ENCODE assay signal across 1 cellular context in the genomic region with DNA sequence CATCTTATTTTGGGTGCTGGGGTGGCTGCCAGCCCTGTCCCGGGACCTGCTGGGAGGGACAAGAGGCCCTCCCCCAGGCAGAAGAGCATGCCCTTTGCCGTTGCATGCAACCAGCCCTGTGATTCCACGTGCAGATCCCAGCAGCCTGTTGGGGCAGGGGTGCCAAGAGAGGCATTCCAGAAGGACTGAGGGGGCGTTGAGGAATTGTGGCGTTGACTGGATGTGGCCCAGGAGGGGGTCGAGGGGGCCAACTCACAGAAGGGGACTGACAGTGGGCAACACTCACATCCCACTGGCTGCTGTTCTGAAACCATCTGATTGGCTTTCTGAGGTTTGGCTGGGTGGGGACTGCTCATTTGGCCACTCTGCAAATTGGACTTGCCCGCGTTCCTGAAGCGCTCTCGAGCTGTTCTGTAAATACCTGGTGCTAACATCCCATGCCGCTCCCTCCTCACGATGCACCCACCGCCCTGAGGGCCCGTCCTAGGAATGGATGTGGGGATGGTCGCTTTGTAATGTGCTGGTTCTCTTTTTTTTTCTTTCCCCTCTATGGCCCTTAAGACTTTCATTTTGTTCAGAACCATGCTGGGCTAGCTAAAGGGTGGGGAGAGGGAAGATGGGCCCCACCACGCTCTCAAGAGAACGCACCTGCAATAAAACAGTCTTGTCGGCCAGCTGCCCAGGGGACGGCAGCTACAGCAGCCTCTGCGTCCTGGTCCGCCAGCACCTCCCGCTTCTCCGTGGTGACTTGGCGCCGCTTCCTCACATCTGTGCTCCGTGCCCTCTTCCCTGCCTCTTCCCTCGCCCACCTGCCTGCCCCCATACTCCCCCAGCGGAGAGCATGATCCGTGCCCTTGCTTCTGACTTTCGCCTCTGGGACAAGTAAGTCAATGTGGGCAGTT.
TF ChIP-seq lines count a peak whose summit lies in the region.

No MANE protein-coding gene starts in this region.

TF ChIP-seq in WTC11, 78 proteins besides CTCF, POLR2A, EP300 and RAD21:
- TF ChIP-seq IRF1 (CRISPR knock-in tag; IDR thresholded peaks at IDR 0.05), result no peak
- TF ChIP-seq SP1 (CRISPR knock-in tag; conservative IDR thresholded peaks at IDR 0.05), result no peak
- no peak for TF ChIP-seq ETV6 (CRISPR knock-in tag; IDR thresholded peaks at IDR 0.05)
- TF ChIP-seq NR2C2 (CRISPR knock-in tag; IDR thresholded peaks at IDR 0.05), result no peak
- no peak for TF ChIP-seq ZSCAN18 (CRISPR knock-in tag; IDR thresholded peaks at IDR 0.05)
- TF ChIP-seq OVOL2 (CRISPR knock-in tag; IDR thresholded peaks at IDR 0.05; ENCODE audit: borderline replicate concordance), result no peak
- TF ChIP-seq E2F5 (CRISPR knock-in tag; IDR thresholded peaks at IDR 0.05), result no peak
- TF ChIP-seq ZNF512 (CRISPR knock-in tag; IDR thresholded peaks at IDR 0.05; ENCODE audit: borderline replicate concordance), result no peak
- TF ChIP-seq, protein P1, sequence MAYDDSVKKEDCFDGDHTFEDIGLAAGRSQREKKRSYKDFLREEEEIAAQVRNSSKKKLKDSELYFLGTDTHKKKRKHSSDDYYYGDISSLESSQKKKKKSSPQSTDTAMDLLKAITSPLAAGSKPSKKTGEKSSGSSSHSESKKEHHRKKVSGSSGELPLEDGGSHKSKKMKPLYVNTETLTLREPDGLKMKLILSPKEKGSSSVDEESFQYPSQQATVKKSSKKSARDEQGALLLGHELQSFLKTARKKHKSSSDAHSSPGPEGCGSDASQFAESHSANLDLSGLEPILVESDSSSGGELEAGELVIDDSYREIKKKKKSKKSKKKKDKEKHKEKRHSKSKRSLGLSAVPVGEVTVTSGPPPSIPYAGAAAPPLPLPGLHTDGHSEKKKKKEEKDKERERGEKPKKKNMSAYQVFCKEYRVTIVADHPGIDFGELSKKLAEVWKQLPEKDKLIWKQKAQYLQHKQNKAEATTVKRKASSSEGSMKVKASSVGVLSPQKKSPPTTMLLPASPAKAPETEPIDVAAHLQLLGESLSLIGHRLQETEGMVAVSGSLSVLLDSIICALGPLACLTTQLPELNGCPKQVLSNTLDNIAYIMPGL (CRISPR knock-in tag; IDR thresholded peaks at IDR 0.05), result no peak
- no peak for TF ChIP-seq JAZF1 (CRISPR knock-in tag; IDR thresholded peaks at IDR 0.05)
- no peak for TF ChIP-seq GTF2I (CRISPR knock-in tag; conservative IDR thresholded peaks at IDR 0.05)
- TF ChIP-seq PRRX2 (CRISPR knock-in tag; IDR thresholded peaks at IDR 0.05), result no peak
- TF ChIP-seq ATF1 (CRISPR knock-in tag; IDR thresholded peaks at IDR 0.05), result no peak
- no peak for TF ChIP-seq CDX4 (CRISPR knock-in tag; IDR thresholded peaks at IDR 0.05; ENCODE audit: borderline replicate concordance)
- TF ChIP-seq, protein P2, sequence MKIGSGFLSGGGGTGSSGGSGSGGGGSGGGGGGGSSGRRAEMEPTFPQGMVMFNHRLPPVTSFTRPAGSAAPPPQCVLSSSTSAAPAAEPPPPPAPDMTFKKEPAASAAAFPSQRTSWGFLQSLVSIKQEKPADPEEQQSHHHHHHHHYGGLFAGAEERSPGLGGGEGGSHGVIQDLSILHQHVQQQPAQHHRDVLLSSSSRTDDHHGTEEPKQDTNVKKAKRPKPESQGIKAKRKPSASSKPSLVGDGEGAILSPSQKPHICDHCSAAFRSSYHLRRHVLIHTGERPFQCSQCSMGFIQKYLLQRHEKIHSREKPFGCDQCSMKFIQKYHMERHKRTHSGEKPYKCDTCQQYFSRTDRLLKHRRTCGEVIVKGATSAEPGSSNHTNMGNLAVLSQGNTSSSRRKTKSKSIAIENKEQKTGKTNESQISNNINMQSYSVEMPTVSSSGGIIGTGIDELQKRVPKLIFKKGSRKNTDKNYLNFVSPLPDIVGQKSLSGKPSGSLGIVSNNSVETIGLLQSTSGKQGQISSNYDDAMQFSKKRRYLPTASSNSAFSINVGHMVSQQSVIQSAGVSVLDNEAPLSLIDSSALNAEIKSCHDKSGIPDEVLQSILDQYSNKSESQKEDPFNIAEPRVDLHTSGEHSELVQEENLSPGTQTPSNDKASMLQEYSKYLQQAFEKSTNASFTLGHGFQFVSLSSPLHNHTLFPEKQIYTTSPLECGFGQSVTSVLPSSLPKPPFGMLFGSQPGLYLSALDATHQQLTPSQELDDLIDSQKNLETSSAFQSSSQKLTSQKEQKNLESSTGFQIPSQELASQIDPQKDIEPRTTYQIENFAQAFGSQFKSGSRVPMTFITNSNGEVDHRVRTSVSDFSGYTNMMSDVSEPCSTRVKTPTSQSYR (CRISPR knock-in tag; IDR thresholded peaks at IDR 0.05), result no peak
- no peak for TF ChIP-seq ZNF532 (CRISPR knock-in tag; IDR thresholded peaks at IDR 0.05; ENCODE audit: borderline replicate concordance)
- TF ChIP-seq, protein P3, sequence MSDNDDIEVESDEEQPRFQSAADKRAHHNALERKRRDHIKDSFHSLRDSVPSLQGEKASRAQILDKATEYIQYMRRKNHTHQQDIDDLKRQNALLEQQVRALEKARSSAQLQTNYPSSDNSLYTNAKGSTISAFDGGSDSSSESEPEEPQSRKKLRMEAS (CRISPR knock-in tag; IDR thresholded peaks at IDR 0.05), result no peak
- no peak for TF ChIP-seq ERG (CRISPR knock-in tag; IDR thresholded peaks at IDR 0.05)
- no peak for TF ChIP-seq SMAD3 (CRISPR knock-in tag; IDR thresholded peaks at IDR 0.05; ENCODE audit: borderline replicate concordance)
